ENCODE assay signal across 2 cellular contexts in the genomic region with DNA sequence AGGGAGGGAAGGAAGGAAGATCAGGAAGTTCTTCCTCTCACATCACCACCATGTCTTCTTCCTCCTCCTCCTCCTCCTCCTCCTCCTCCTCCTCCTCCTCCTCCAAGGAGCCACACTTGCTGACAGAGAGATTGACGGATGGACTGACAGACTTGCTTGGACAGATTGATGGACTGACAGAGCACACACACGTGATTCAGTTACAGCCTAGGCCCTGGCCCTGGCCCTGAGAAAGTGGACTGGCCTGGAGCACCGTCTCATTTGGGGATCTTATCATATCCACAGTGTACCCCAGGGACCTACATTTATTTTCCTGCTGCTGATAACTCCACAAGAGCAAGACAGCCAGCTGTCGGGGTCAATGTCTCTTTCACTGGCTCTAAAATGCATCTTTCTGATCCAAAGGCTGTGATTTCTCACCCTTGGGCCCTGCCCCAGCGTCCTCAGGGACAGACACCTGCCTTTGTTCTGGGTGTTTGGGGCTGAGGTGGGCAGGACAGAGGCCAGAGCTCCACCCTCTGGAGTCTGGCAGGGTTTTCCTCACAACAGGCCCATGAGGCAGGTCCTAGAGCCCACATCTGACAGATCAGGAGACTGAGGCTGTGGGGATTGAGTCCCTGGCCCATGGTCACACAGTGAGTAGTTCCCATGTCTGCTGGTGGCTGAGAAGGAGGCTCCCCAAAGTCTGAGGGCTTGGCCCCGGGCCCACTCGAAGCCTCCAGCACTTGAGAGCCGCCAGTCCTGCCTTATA.
TF ChIP-seq lines count a peak whose summit lies in the region.

No MANE protein-coding gene starts in this region.

TF ChIP-seq in SK-N-SH, 30 proteins besides CTCF, POLR2A, EP300 and RAD21 (continued from another document):
- TF ChIP-seq, protein P1, sequence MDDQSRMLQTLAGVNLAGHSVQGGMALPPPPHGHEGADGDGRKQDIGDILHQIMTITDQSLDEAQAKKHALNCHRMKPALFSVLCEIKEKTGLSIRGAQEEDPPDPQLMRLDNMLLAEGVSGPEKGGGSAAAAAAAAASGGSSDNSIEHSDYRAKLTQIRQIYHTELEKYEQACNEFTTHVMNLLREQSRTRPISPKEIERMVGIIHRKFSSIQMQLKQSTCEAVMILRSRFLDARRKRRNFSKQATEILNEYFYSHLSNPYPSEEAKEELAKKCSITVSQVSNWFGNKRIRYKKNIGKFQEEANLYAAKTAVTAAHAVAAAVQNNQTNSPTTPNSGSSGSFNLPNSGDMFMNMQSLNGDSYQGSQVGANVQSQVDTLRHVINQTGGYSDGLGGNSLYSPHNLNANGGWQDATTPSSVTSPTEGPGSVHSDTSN (IDR thresholded peaks at IDR 0.05), result no peak
- no peak for TF ChIP-seq ELF1 (IDR thresholded peaks at IDR 0.05)
- peak; percentile 12; the same call in 1 of the 2 replicates for TF ChIP-seq GATA2 (CRISPR knock-in tag; IDR thresholded peaks at IDR 0.05)
- no peak for TF ChIP-seq JUND (IDR thresholded peaks at IDR 0.05)
- TF ChIP-seq, protein P2, sequence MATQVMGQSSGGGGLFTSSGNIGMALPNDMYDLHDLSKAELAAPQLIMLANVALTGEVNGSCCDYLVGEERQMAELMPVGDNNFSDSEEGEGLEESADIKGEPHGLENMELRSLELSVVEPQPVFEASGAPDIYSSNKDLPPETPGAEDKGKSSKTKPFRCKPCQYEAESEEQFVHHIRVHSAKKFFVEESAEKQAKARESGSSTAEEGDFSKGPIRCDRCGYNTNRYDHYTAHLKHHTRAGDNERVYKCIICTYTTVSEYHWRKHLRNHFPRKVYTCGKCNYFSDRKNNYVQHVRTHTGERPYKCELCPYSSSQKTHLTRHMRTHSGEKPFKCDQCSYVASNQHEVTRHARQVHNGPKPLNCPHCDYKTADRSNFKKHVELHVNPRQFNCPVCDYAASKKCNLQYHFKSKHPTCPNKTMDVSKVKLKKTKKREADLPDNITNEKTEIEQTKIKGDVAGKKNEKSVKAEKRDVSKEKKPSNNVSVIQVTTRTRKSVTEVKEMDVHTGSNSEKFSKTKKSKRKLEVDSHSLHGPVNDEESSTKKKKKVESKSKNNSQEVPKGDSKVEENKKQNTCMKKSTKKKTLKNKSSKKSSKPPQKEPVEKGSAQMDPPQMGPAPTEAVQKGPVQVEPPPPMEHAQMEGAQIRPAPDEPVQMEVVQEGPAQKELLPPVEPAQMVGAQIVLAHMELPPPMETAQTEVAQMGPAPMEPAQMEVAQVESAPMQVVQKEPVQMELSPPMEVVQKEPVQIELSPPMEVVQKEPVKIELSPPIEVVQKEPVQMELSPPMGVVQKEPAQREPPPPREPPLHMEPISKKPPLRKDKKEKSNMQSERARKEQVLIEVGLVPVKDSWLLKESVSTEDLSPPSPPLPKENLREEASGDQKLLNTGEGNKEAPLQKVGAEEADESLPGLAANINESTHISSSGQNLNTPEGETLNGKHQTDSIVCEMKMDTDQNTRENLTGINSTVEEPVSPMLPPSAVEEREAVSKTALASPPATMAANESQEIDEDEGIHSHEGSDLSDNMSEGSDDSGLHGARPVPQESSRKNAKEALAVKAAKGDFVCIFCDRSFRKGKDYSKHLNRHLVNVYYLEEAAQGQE (IDR thresholded peaks at IDR 0.05; ENCODE audit: low read depth, low read length), result no peak

TF ChIP-seq in liver, 16 proteins besides CTCF, POLR2A, EP300 and RAD21 (continued from another document):
- TF ChIP-seq, protein P3, sequence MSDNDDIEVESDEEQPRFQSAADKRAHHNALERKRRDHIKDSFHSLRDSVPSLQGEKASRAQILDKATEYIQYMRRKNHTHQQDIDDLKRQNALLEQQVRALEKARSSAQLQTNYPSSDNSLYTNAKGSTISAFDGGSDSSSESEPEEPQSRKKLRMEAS (IDR thresholded peaks at IDR 0.05), result no peak
- TF ChIP-seq NR2F2 (IDR thresholded peaks at IDR 0.05), result peak; percentile 44
- TF ChIP-seq, protein P2 (IDR thresholded peaks at IDR 0.05), result no peak
- TF ChIP-seq, protein P4, sequence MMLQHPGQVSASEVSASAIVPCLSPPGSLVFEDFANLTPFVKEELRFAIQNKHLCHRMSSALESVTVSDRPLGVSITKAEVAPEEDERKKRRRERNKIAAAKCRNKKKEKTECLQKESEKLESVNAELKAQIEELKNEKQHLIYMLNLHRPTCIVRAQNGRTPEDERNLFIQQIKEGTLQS (IDR thresholded peaks at IDR 0.05), result no peak
